Comparison of ENCODE assay signal across 12 cellular contexts in the genomic region with DNA sequence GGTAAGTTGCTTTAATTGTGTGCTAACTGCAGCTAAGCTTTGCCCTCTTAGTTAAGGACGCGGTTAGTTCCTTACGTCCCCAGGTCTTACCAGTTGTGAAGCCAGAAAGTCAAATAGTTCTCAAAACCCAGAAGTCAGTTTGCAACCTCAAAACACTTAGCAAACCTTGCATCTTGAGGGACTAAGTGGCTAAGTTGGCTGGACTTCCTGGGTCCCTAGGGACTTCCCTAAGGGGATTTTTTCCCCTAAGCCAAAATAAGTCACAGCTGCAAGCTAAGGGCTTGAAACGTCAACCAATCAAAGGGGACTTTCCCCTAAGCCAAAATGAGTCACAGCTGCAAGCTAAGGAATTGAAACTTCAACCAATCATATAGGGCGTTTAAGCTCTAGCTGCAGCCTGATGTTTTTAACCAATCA. TPM values are rescaled to one million over a fixed set of nuclear protein-coding genes. Genes with fewer than 3 reads are reported as not detected.
DNase-seq lines count a peak whose midpoint lies in the region; ATAC-seq and TF ChIP-seq lines count a peak whose summit lies in the region.
"Had no signal": no experiment of that assay in that cellular context is flagged by ENCODE, and none has a peak within 500 bp of the region (broad histone marks: within the 10 kb centered on the region; RNA-seq: fewer than 3 reads in every experiment).

No MANE protein-coding gene starts in this region.

- no peaks in the 10 kb centered on the region for H3F3A ChIP-seq in PC-3 (ENCODE audit: low read length, unreplicated experiment)

- no peak overlapping the region for H3K4me2 ChIP-seq in PC-3 (ENCODE audit: low read length)

- no peak for TF ChIP-seq CTCF in HFF-Myc (IDR thresholded peaks at IDR 0.05; ENCODE audit: low read depth, low read length, missing control alignments)
- no peak for TF ChIP-seq CTCF in PC-3 (conservative IDR thresholded peaks at IDR 0.05; ENCODE audit: low read depth, low read length)

- H3K4me3 ChIP-seq in HFF-Myc (replicated peaks; ENCODE audit: low read depth, low read length) (no peak overlapping the region), SJCRH30 (no peak overlapping the region), PC-3 (ENCODE audit: low read length) (no peak overlapping the region)
- H3K4me3 ChIP-seq in CD8-positive, alpha-beta memory T cell (ENCODE audit: low read length): no peak overlapping the region
- H3K4me3 ChIP-seq: pancreas had no signal

- no peaks in the 10 kb centered on the region for H3K4me1 Mint-ChIP-seq in CD8-positive, alpha-beta memory T cell

- H3K9me3 Mint-ChIP-seq in CD8-positive, alpha-beta memory T cell: peaks cover 0 to 4% (median 0%) of the 10 kb centered on the region in 5 donors

- no peaks in the 10 kb centered on the region for H4K20me1 ChIP-seq in PC-3 (ENCODE audit: low read length)

- no peaks in the 10 kb centered on the region for H3K27me3 ChIP-seq in SJCRH30
- H3K27me3 ChIP-seq in PC-3 (ENCODE audit: low read length): no peaks in the 10 kb centered on the region
- no peaks in the 10 kb centered on the region for H3K27me3 ChIP-seq in CD8-positive, alpha-beta memory T cell (ENCODE audit: insufficient read depth, low read length, poor library complexity, severe bottlenecking)

- no peaks in the 10 kb centered on the region for H3K9me2 ChIP-seq in PC-3 (replicated peaks; ENCODE audit: low read length)

- H3K27me3 Mint-ChIP-seq in CD8-positive, alpha-beta memory T cell: peaks cover 11 to 31% of the 10 kb centered on the region in 2 donors

- H3K9me3 ChIP-seq in SJCRH30 (replicated peaks) (no peaks in the 10 kb centered on the region), PC-3 (ENCODE audit: low read length) (no peaks in the 10 kb centered on the region)
- no peaks in the 10 kb centered on the region for H3K9me3 ChIP-seq in CD8-positive, alpha-beta memory T cell (ENCODE audit: low read length)
- H3K9me3 ChIP-seq: pancreas had no signal

- H2AFZ ChIP-seq in PC-3 (ENCODE audit: low read length): no peak overlapping the region

- DNase-seq in activated CD4-positive, alpha-beta T cell treated with anti-CD3 and anti-CD28 coated beads for 48 hours: peak; percentile 20
- DNase-seq in activated CD4-positive, alpha-beta T cell treated with anti-CD3 and anti-CD28 coated beads for 1 hour: no peak
- DNase-seq in HFF-Myc (ENCODE audit: extremely low read depth, low read depth): peak; percentile 27
- peak; percentile 19 to 54 for DNase-seq in SJCRH30
- peak; percentile 11 for DNase-seq in non-pigmented ciliary epithelial cell (ENCODE audit: low read depth)
- DNase-seq in PC-3: no peak
- no peak for DNase-seq in CD8-positive, alpha-beta memory T cell
- DNase-seq: central memory CD4-positive, alpha-beta T cell; NCI-H748 treated with DMSO at 0.1 percent for 48 hours; pancreas had no signal

- no peak for ATAC-seq in HG03469 (IDR thresholded peaks at IDR 0.05; ENCODE audit: unreplicated experiment)
- ATAC-seq in PC-3: no peak
- ATAC-seq: HepG2, pancreas had no signal

- no peak overlapping the region for H3K9ac ChIP-seq in PC-3 (ENCODE audit: low read length)

- H3K36me3 Mint-ChIP-seq in CD8-positive, alpha-beta memory T cell: no peaks in the 10 kb centered on the region

- intact Hi-C loops in PC-3 (cut with micrococcal nuclease): no loop called here

- BruUV-seq in PC-3 (replicated peaks; lab: Mats Ljungman, UMichigan): no TSS peak

- CTCF ChIA-PET in PC-3 (lab: Charles Lee): no interaction called here
- CTCF ChIA-PET in CD8-positive, alpha-beta memory T cell (lab: Charles Lee): no interaction called here

- no peak overlapping the region for H3K27ac ChIP-seq in SJCRH30
- no peak overlapping the region for H3K27ac ChIP-seq in PC-3 (ENCODE audit: low read length)
- no peak overlapping the region for H3K27ac ChIP-seq in CD8-positive, alpha-beta memory T cell (ENCODE audit: low read depth, low read length)
- H3K27ac ChIP-seq: pancreas had no signal

- POLR2A ChIA-PET in PC-3 (lab: Charles Lee; ENCODE audit: unreplicated experiment): no interaction called here
- POLR2A ChIA-PET in CD8-positive, alpha-beta memory T cell (lab: Charles Lee): no interaction called here

- no peak overlapping the region for H3K27ac Mint-ChIP-seq in CD8-positive, alpha-beta memory T cell

- H3K4me1 ChIP-seq in SJCRH30: no peaks in the 10 kb centered on the region
- H3K4me1 ChIP-seq in PC-3 (ENCODE audit: insufficient read depth, low read length): peaks cover 10% of the 10 kb centered on the region
- no peaks in the 10 kb centered on the region for H3K4me1 ChIP-seq in CD8-positive, alpha-beta memory T cell (ENCODE audit: insufficient read depth, low read length)
- H3K4me1 ChIP-seq: pancreas had no signal

- H3K4me3 Mint-ChIP-seq in CD8-positive, alpha-beta memory T cell: no peak overlapping the region

- H3K36me3 ChIP-seq in SJCRH30 (no peaks in the 10 kb centered on the region), PC-3 (ENCODE audit: low read depth, low read length) (no peaks in the 10 kb centered on the region)
- no peaks in the 10 kb centered on the region for H3K36me3 ChIP-seq in CD8-positive, alpha-beta memory T cell (ENCODE audit: insufficient read depth, low read length)
- H3K36me3 ChIP-seq: pancreas had no signal

- H3K79me2 ChIP-seq in PC-3 (ENCODE audit: low read length): no peaks in the 10 kb centered on the region

RNA-seq across cellular contexts. Expression of a gene that starts 36.2 kb away (rescaled TPM):
- total RNA-seq in SJCRH30 (2014; rRNA removed; shearing (Covaris generic)): not detected in 2 replicates
- 3.0 and 3.6 TPM in 2 replicates for total RNA-seq in PC-3 (2014; rRNA removed)
- not detected for total RNA-seq in CD8-positive, alpha-beta memory T cell
- polyA plus RNA-seq in CD8-positive, alpha-beta memory T cell: not detected
- total RNA-seq: HepG2 had no signal
- polyA plus RNA-seq: HepG2 had no signal

Comparison
In these comparisons a context has a peak if more than half of its experiments do, and no peak if none do; other contexts are left out.
1. DNase-seq: peak in activated CD4-positive, alpha-beta T cell treated with anti-CD3 and anti-CD28 coated beads for 48 hours (single experiment), HFF-Myc (single experiment), SJCRH30 (2 of 2) and non-pigmented ciliary epithelial cell (single experiment); none in activated CD4-positive, alpha-beta T cell treated with anti-CD3 and anti-CD28 coated beads for 1 hour (single experiment), PC-3 (single experiment) and CD8-positive, alpha-beta memory T cell (0 of 5).